ENCODE assay signal across 1 cellular context in the genomic region with DNA sequence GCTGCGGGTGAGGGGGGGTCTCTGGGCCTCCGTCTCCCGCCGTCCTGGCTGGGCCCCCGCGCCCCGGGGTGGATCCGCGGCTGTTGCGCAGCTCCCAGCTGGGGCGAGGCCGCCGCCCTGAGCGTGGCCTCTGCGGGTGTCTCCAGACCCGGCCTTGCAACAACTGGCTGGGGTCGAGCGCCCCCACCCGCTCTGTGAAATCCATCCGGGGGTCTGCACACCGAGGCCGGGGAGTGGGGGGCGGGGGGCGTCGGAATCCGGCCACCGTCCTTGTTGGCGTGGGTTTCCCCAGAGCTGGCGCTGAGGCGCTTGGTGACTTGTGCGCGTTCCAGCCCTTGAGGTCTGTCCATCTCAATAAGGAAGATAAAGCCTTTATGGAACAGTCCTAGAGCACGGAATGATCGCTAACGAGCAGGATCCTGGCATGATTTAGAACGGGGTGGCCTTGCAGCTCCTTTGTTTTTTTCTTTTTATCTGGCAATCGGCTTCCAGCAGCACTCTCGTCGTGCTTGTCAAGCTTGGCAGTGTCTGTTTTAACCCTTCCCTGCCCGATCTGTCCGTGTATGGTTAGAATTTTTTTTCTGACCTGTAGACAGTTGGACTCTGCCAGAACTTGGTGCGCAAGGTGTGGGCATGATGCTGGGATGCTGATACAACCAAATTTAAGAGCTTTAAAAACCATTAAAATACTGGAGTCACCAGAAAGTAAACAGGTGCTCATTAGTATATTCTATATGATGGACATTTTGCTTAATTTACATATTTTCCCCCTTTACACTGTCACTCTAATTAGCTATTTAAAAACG.
A peak's percentile ranks its signal among the peaks of the same experiment; 100 is the strongest.
TF ChIP-seq lines count a peak whose summit lies in the region.

No MANE protein-coding gene starts in this region.

TF ChIP-seq in HepG2, 621 proteins besides CTCF, POLR2A, EP300 and RAD21 (continued from another document and continues in another):
- TF ChIP-seq, protein P1, sequence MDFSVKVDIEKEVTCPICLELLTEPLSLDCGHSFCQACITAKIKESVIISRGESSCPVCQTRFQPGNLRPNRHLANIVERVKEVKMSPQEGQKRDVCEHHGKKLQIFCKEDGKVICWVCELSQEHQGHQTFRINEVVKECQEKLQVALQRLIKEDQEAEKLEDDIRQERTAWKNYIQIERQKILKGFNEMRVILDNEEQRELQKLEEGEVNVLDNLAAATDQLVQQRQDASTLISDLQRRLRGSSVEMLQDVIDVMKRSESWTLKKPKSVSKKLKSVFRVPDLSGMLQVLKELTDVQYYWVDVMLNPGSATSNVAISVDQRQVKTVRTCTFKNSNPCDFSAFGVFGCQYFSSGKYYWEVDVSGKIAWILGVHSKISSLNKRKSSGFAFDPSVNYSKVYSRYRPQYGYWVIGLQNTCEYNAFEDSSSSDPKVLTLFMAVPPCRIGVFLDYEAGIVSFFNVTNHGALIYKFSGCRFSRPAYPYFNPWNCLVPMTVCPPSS (IDR thresholded peaks at IDR 0.05) = no peak
- TF ChIP-seq ZNF780A (CRISPR knock-in tag; IDR thresholded peaks at IDR 0.05) (no peak), ZC3H13 (CRISPR knock-in tag; IDR thresholded peaks at IDR 0.05) (no peak), ZBTB8A (CRISPR knock-in tag; IDR thresholded peaks at IDR 0.05; ENCODE audit: borderline replicate concordance, low read depth) (no peak), ZFAT (CRISPR knock-in tag; conservative IDR thresholded peaks at IDR 0.05) (no peak), RBFOX2 (IDR thresholded peaks at IDR 0.05; ENCODE audit: low read depth, low read length) (peak; percentile 61), ARID2 (CRISPR knock-in tag; IDR thresholded peaks at IDR 0.05; ENCODE audit: borderline replicate concordance) (0 out of 2 replicates have a peak, but pooled peaks have one; percentile 51), ZNF292 (CRISPR knock-in tag; IDR thresholded peaks at IDR 0.05; ENCODE audit: borderline replicate concordance, low read depth) (no peak), SP5 (CRISPR knock-in tag; IDR thresholded peaks at IDR 0.05; ENCODE audit: borderline replicate concordance, low read depth) (0 out of 2 replicates have a peak, but pooled peaks have one; percentile 8), ZNF510 (CRISPR knock-in tag; IDR thresholded peaks at IDR 0.05; ENCODE audit: low read depth) (no peak), NCOA2 (CRISPR knock-in tag; IDR thresholded peaks at IDR 0.05) (no peak), GLI4 (CRISPR knock-in tag; IDR thresholded peaks at IDR 0.05; ENCODE audit: borderline replicate concordance) (0 out of 2 replicates have a peak, but pooled peaks have one; percentile 75), ZNF224 (CRISPR knock-in tag; IDR thresholded peaks at IDR 0.05) (no peak), ZNF264 (CRISPR knock-in tag; IDR thresholded peaks at IDR 0.05) (no peak), GFI1 (CRISPR knock-in tag; IDR thresholded peaks at IDR 0.05; ENCODE audit: borderline replicate concordance) (0 out of 2 replicates have a peak, but pooled peaks have one; percentile 56), MAF1 (CRISPR knock-in tag; IDR thresholded peaks at IDR 0.05; ENCODE audit: borderline replicate concordance) (no peak), ZNF350 (CRISPR knock-in tag; IDR thresholded peaks at IDR 0.05; ENCODE audit: borderline replicate concordance, low read depth) (0 out of 2 replicates have a peak, but pooled peaks have one; percentile 4), ZFP82 (CRISPR knock-in tag; IDR thresholded peaks at IDR 0.05; ENCODE audit: borderline replicate concordance) (no peak), ZBTB38 (CRISPR knock-in tag; IDR thresholded peaks at IDR 0.05) (no peak; the same call in 1 of the 2 replicates), SSRP1 (CRISPR knock-in tag; IDR thresholded peaks at IDR 0.05) (no peak), KDM4B (CRISPR knock-in tag; IDR thresholded peaks at IDR 0.05) (no peak), SMYD3 (CRISPR knock-in tag; IDR thresholded peaks at IDR 0.05) (0 out of 2 replicates have a peak, but pooled peaks have one; percentile 39), KDM6A (CRISPR knock-in tag; IDR thresholded peaks at IDR 0.05; ENCODE audit: low read depth) (0 out of 2 replicates have a peak, but pooled peaks have one; percentile 10), GPN1 (CRISPR knock-in tag; IDR thresholded peaks at IDR 0.05; ENCODE audit: borderline replicate concordance) (0 out of 2 replicates have a peak, but pooled peaks have one; percentile 2), MED8 (CRISPR knock-in tag; IDR thresholded peaks at IDR 0.05; ENCODE audit: insufficient replicate concordance) (no peak), SAFB2 (CRISPR knock-in tag; IDR thresholded peaks at IDR 0.05; ENCODE audit: borderline replicate concordance, low read depth) (peak; percentile 53; the same call in 1 of the 2 replicates), FLYWCH1 (CRISPR knock-in tag; IDR thresholded peaks at IDR 0.05) (0 out of 2 replicates have a peak, but pooled peaks have one; percentile 2), CENPT (CRISPR knock-in tag; IDR thresholded peaks at IDR 0.05; ENCODE audit: low read depth) (no peak), ZNF367 (CRISPR knock-in tag; IDR thresholded peaks at IDR 0.05; ENCODE audit: borderline replicate concordance) (no peak), REXO4 (CRISPR knock-in tag; IDR thresholded peaks at IDR 0.05; ENCODE audit: borderline replicate concordance) (no peak), SMAD3 (CRISPR knock-in tag; IDR thresholded peaks at IDR 0.05) (no peak), CHCHD3 (CRISPR knock-in tag; IDR thresholded peaks at IDR 0.05) (no peak), ZNF891 (CRISPR knock-in tag; IDR thresholded peaks at IDR 0.05) (no peak; the same call in 1 of the 2 replicates), MIER3 (CRISPR knock-in tag; IDR thresholded peaks at IDR 0.05; ENCODE audit: borderline replicate concordance) (no peak), ZNF326 (CRISPR knock-in tag; IDR thresholded peaks at IDR 0.05; ENCODE audit: borderline replicate concordance) (no peak), ZNF225 (CRISPR knock-in tag; IDR thresholded peaks at IDR 0.05) (no peak), ZNF569 (CRISPR knock-in tag; IDR thresholded peaks at IDR 0.05; ENCODE audit: borderline replicate concordance) (no peak), ZNF772 (CRISPR knock-in tag; IDR thresholded peaks at IDR 0.05) (no peak), IKZF4 (CRISPR knock-in tag; IDR thresholded peaks at IDR 0.05; ENCODE audit: borderline replicate concordance, low read depth, not compliant biosample characterization) (peak; percentile 59), RCOR2 (CRISPR knock-in tag; IDR thresholded peaks at IDR 0.05) (no peak), ZNF263 (CRISPR knock-in tag; IDR thresholded peaks at IDR 0.05) (no peak), CEBPB (IDR thresholded peaks at IDR 0.05; ENCODE audit: borderline replicate concordance, low read depth, low read length) (peak; percentile 27; the same call in 1 of the 2 replicates)
- TF ChIP-seq, protein P2, sequence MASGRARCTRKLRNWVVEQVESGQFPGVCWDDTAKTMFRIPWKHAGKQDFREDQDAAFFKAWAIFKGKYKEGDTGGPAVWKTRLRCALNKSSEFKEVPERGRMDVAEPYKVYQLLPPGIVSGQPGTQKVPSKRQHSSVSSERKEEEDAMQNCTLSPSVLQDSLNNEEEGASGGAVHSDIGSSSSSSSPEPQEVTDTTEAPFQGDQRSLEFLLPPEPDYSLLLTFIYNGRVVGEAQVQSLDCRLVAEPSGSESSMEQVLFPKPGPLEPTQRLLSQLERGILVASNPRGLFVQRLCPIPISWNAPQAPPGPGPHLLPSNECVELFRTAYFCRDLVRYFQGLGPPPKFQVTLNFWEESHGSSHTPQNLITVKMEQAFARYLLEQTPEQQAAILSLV (CRISPR knock-in tag; IDR thresholded peaks at IDR 0.05; ENCODE audit: borderline replicate concordance) = no peak; the same call in 1 of the 2 replicates
- TF ChIP-seq, protein P3, sequence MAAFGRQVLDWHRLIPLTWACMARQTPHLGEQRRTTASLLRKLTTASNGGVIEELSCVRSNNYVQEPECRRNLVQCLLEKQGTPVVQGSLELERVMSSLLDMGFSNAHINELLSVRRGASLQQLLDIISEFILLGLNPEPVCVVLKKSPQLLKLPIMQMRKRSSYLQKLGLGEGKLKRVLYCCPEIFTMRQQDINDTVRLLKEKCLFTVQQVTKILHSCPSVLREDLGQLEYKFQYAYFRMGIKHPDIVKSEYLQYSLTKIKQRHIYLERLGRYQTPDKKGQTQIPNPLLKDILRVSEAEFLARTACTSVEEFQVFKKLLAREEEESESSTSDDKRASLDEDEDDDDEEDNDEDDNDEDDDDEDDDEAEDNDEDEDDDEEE (CRISPR knock-in tag; IDR thresholded peaks at IDR 0.05) = no peak; the same call in 1 of the 2 replicates
- TF ChIP-seq, protein P4, sequence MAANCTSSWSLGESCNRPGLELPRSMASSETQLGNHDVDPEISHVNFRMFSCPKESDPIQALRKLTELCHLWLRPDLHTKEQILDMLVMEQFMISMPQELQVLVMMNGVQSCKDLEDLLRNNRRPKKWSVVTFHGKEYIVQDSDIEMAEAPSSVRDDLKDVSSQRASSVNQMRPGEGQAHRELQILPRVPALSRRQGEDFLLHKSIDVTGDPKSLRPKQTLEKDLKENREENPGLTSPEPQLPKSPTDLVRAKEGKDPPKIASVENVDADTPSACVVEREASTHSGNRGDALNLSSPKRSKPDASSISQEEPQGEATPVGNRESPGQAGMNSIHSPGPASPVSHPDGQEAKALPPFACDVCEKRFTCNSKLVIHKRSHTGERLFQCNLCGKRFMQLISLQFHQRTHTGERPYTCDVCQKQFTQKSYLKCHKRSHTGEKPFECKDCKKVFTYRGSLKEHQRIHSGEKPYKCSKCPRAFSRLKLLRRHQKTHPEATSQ (CRISPR knock-in tag; IDR thresholded peaks at IDR 0.05; ENCODE audit: borderline replicate concordance) = no peak
- TF ChIP-seq, protein P5, sequence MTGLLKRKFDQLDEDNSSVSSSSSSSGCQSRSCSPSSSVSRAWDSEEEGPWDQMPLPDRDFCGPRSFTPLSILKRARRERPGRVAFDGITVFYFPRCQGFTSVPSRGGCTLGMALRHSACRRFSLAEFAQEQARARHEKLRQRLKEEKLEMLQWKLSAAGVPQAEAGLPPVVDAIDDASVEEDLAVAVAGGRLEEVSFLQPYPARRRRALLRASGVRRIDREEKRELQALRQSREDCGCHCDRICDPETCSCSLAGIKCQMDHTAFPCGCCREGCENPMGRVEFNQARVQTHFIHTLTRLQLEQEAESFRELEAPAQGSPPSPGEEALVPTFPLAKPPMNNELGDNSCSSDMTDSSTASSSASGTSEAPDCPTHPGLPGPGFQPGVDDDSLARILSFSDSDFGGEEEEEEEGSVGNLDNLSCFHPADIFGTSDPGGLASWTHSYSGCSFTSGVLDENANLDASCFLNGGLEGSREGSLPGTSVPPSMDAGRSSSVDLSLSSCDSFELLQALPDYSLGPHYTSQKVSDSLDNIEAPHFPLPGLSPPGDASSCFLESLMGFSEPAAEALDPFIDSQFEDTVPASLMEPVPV (CRISPR knock-in tag; IDR thresholded peaks at IDR 0.05) = peak; percentile 65; the same call in 1 of the 2 replicates
- TF ChIP-seq, protein P6, sequence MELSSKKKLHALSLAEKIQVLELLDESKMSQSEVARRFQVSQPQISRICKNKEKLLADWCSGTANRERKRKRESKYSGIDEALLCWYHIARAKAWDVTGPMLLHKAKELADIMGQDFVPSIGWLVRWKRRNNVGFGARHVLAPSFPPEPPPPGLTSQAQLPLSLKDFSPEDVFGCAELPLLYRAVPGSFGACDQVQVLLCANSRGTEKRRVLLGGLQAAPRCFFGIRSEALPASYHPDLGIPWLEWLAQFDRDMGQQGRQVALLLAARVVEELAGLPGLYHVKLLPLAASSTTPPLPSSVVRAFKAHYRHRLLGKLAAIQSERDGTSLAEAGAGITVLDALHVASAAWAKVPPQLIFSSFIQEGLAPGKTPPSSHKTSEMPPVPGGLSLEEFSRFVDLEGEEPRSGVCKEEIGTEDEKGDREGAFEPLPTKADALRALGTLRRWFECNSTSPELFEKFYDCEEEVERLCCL (CRISPR knock-in tag; IDR thresholded peaks at IDR 0.05; ENCODE audit: borderline replicate concordance) = 0 out of 2 replicates have a peak, but pooled peaks have one; percentile 1
- TF ChIP-seq, protein P7, sequence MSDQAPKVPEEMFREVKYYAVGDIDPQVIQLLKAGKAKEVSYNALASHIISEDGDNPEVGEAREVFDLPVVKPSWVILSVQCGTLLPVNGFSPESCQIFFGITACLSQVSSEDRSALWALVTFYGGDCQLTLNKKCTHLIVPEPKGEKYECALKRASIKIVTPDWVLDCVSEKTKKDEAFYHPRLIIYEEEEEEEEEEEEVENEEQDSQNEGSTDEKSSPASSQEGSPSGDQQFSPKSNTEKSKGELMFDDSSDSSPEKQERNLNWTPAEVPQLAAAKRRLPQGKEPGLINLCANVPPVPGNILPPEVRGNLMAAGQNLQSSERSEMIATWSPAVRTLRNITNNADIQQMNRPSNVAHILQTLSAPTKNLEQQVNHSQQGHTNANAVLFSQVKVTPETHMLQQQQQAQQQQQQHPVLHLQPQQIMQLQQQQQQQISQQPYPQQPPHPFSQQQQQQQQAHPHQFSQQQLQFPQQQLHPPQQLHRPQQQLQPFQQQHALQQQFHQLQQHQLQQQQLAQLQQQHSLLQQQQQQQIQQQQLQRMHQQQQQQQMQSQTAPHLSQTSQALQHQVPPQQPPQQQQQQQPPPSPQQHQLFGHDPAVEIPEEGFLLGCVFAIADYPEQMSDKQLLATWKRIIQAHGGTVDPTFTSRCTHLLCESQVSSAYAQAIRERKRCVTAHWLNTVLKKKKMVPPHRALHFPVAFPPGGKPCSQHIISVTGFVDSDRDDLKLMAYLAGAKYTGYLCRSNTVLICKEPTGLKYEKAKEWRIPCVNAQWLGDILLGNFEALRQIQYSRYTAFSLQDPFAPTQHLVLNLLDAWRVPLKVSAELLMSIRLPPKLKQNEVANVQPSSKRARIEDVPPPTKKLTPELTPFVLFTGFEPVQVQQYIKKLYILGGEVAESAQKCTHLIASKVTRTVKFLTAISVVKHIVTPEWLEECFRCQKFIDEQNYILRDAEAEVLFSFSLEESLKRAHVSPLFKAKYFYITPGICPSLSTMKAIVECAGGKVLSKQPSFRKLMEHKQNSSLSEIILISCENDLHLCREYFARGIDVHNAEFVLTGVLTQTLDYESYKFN (CRISPR knock-in tag; conservative IDR thresholded peaks at IDR 0.05) = peak; percentile 29; the same call in 1 of the 2 replicates
- TF ChIP-seq, protein P8, sequence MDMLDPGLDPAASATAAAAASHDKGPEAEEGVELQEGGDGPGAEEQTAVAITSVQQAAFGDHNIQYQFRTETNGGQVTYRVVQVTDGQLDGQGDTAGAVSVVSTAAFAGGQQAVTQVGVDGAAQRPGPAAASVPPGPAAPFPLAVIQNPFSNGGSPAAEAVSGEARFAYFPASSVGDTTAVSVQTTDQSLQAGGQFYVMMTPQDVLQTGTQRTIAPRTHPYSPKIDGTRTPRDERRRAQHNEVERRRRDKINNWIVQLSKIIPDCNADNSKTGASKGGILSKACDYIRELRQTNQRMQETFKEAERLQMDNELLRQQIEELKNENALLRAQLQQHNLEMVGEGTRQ (IDR thresholded peaks at IDR 0.05; ENCODE audit: low read depth, low read length) = no peak
- TF ChIP-seq, protein P8 (CRISPR knock-in tag; IDR thresholded peaks at IDR 0.05; ENCODE audit: borderline replicate concordance) = no peak
- TF ChIP-seq, protein P9, sequence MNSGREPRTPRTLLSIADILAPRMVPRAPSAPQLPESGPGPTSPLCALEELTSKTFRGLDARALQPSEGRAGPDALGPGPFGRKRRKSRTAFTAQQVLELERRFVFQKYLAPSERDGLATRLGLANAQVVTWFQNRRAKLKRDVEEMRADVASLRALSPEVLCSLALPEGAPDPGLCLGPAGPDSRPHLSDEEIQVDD (CRISPR knock-in tag; IDR thresholded peaks at IDR 0.05; ENCODE audit: borderline replicate concordance) = no peak
